Comparison of ENCODE assay signal across 1 cellular context in the genomic region with DNA sequence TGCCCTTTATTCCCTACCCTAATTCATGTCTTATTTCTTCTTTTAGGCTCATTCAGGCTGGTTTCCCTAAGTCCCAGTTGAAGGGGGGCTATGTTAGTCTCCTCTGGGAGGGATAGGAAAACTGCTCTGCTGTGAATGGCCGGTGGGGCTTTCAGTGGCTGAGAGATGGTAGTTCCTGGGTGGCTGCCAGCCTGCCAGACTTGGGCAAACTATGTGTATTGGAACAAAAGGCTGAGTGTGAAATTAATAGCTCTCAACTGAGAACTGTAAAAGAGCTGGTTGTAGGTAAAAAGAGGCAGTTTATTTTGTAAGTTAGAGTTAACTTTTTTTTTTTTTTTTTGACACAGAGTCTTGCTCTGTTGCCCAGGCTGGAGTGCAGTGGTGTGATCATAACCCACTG.
TF ChIP-seq lines count a peak whose summit lies in the region.

No MANE protein-coding gene starts in this region.

TF ChIP-seq in HEK293, 187 proteins besides CTCF, POLR2A, EP300 and RAD21 (continued from another document):
- TF ChIP-seq, protein P1, sequence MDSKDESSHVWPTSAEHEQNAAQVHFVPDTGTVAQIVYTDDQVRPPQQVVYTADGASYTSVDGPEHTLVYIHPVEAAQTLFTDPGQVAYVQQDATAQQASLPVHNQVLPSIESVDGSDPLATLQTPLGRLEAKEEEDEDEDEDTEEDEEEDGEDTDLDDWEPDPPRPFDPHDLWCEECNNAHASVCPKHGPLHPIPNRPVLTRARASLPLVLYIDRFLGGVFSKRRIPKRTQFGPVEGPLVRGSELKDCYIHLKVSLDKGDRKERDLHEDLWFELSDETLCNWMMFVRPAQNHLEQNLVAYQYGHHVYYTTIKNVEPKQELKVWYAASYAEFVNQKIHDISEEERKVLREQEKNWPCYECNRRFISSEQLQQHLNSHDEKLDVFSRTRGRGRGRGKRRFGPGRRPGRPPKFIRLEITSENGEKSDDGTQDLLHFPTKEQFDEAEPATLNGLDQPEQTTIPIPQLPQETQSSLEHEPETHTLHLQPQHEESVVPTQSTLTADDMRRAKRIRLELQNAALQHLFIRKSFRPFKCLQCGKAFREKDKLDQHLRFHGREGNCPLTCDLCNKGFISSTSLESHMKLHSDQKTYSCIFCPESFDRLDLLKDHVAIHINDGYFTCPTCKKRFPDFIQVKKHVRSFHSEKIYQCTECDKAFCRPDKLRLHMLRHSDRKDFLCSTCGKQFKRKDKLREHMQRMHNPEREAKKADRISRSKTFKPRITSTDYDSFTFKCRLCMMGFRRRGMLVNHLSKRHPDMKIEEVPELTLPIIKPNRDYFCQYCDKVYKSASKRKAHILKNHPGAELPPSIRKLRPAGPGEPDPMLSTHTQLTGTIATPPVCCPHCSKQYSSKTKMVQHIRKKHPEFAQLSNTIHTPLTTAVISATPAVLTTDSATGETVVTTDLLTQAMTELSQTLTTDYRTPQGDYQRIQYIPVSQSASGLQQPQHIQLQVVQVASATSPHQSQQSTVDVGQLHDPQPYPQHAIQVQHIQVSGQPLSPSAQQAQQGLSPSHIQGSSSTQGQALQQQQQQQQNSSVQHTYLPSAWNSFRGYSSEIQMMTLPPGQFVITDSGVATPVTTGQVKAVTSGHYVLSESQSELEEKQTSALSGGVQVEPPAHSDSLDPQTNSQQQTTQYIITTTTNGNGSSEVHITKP (tag by site-specific recombination; IDR thresholded peaks at IDR 0.05): peak; percentile 38
- TF ChIP-seq, protein P2, sequence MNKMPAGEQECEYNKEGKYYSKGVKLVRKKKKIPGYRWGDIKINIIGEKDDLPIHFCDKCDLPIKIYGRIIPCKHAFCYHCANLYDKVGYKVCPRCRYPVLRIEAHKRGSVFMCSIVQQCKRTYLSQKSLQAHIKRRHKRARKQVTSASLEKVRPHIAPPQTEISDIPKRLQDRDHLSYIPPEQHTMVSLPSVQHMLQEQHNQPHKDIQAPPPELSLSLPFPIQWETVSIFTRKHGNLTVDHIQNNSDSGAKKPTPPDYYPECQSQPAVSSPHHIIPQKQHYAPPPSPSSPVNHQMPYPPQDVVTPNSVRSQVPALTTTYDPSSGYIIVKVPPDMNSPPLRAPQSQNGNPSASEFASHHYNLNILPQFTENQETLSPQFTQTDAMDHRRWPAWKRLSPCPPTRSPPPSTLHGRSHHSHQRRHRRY (tag by site-specific recombination; IDR thresholded peaks at IDR 0.05): no peak
- TF ChIP-seq ZNF76 (tag by site-specific recombination; IDR thresholded peaks at IDR 0.05; ENCODE audit: borderline replicate concordance, low read depth): no peak
TF ChIP-seq in HEK293: peak in this region for 4.
